27 cellular contexts compared by ENCODE assay signal in the genomic region with DNA sequence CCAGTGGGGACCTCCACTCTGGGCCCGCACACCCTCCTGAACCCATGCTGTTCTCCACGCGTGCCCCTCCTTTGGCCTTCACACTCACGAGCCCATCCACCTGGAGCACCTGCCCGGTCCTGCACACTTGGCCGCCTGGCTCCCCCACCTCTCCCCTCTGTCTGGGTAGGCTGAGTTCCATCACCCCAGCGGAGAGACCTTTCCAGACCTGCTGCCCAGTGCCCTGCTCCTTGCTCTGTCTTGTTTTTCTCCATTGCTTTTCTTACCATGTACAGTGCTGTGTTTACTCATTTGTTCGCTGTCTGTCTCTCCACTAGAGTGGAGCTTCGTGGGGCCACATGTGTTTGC.
DNase-seq lines count a peak whose midpoint lies in the region; ATAC-seq, FAIRE-seq and TF ChIP-seq lines count a peak whose summit lies in the region.
"Had no signal": no experiment of that assay in that cellular context is flagged by ENCODE, and none has a peak within 500 bp of the region (broad histone marks: within the 10 kb centered on the region; RNA-seq: fewer than 3 reads in every experiment).

No MANE protein-coding gene starts in this region.

- H3K9ac ChIP-seq in H9 (ENCODE audit: extremely low read depth, insufficient read length, low read length) (no peak overlapping the region), kidney (ENCODE audit: low read length in 2 of 2) (no peak overlapping the region)

- no peaks in the 10 kb centered on the region for H3K79me1 ChIP-seq in H9 (ENCODE audit: insufficient read depth, low read depth, low read length, poor library complexity, severe bottlenecking)

- H2BK120ac ChIP-seq in H9 (ENCODE audit: low read depth, low read length, poor library complexity, severe bottlenecking) = no peak overlapping the region

- POLR2A ChIA-PET in GM10248 (lab: Yijun Ruan, JAX) = no interaction called here

- no peak for FAIRE-seq in kidney (lab: Jason Lieb, UNC)
- FAIRE-seq: G401.6 had no signal

- H3K27me3 ChIP-seq in H9 (ENCODE audit: insufficient read depth, low read length) (no peaks in the 10 kb centered on the region), RWPE2 (ENCODE audit: insufficient read depth, poor library complexity, severe bottlenecking) (no peaks in the 10 kb centered on the region), spleen (replicated peaks in 1 of 7) (peaks cover 0 to 10% (median 0%) of the 10 kb centered on the region in 7 donors)
- H3K27me3 ChIP-seq: breast epithelium, right lobe of liver, tibial nerve had no signal

- no peak overlapping the region for H4K5ac ChIP-seq in H9 (ENCODE audit: insufficient read length, low read depth, low read length)

- H3K56ac ChIP-seq in H9 (ENCODE audit: insufficient read length, low read depth, low read length) = no peak overlapping the region

- TF ChIP-seq POLR2A in spleen (IDR thresholded peaks at IDR 0.05) = no peak

- H3K18ac ChIP-seq in H9 (ENCODE audit: insufficient read length, low read depth, low read length) = no peak overlapping the region

- H4K8ac ChIP-seq in H9 (replicated peaks; ENCODE audit: insufficient read length, low read depth, low read length) = no peak overlapping the region

- peaks cover 4 to 7% of the 10 kb centered on the region in 2 experiments; a peak in 3 of 4 replicates for H3K4me1 Mint-ChIP-seq in H9
- H3K4me1 Mint-ChIP-seq: memory B cell had no signal

- H3K9me3 ChIP-seq in H9 (ENCODE audit: control insufficient read depth, low read depth, low read length) (no peaks in the 10 kb centered on the region), RWPE2 (ENCODE audit: severe bottlenecking) (no peaks in the 10 kb centered on the region), kidney (ENCODE audit: control insufficient read depth in 1 of 2, low read length in 2 of 2) (no peaks in the 10 kb centered on the region), spleen (peaks cover 0 to 11% (median 3%) of the 10 kb centered on the region in 8 donors)
- H3K9me3 ChIP-seq: Caco-2, right lobe of liver had no signal

- H2BK15ac ChIP-seq in H9 (ENCODE audit: low read depth, low read length) = no peak overlapping the region

- H3K4me1 ChIP-seq in H9 (ENCODE audit: insufficient read depth, low read length) = no peaks in the 10 kb centered on the region
- H3K4me1 ChIP-seq in RWPE2 (ENCODE audit: insufficient read depth, poor library complexity, severe bottlenecking) = no peaks in the 10 kb centered on the region
- H3K4me1 ChIP-seq in kidney (ENCODE audit: control insufficient read depth in 1 of 2, insufficient read depth in 1 of 2, low read depth in 1 of 2, low read length in 2 of 2) = no peaks in the 10 kb centered on the region
- H3K4me1 ChIP-seq in spleen = no peaks in the 10 kb centered on the region
- H3K4me1 ChIP-seq: breast epithelium, Caco-2, right lobe of liver, tibial nerve had no signal

- H3K4me3 Mint-ChIP-seq in H9 = no peak overlapping the region
- H3K4me3 Mint-ChIP-seq: memory B cell; T-helper 1 cell treated with Interleukin-12 subunit alpha and Interleukin-12 subunit beta and Interleukin-4 antibody, amounts not matched to agents 30 μg/mL and 1 μg/mL, for 36 hours had no signal

- whole genome bisulfite sequencing in H9 (ENCODE audit: extremely low coverage, insufficient read length, low lambda C conversion rate) = no CpG with 5 or more reads among the region's 9 CpGs
- WGBS in spleen, 5 donors = 77 to 85% (median 79%) methylated on average over 9 of the region's 9 CpGs

- H2BK12ac ChIP-seq in H9 (ENCODE audit: insufficient read length, low read depth, low read length) = no peak overlapping the region

- peak; percentile 12 for DNase-seq in H9
- DNase-seq in RWPE2 (ENCODE audit: low spot score) = peak; percentile 15
- peak; percentile 39 for DNase-seq in kidney
- DNase-seq in spleen = peak; percentile 10
- no peak for DNase-seq in GM10248 (ENCODE audit: extremely low spot score)
- no peak for DNase-seq in DMS 273 treated with DMSO at 0.1 percent for 48 hours (lab: John Stamatoyannopoulos, UW)
- no peak for DNase-seq in AG08396 (ENCODE audit: low spot score)
- DNase-seq: activated CD4-positive, alpha-beta T cell treated with anti-CD3 and anti-CD28 coated beads, Interleukin-2, amount 50 U/mL, for 48 hours; DMS79; effector CD8-positive, alpha-beta T cell; hypothalamus; left colon; NCI-H1048; NCI-H1694; NCI-H446 treated with DMSO at 0.1 percent for 48 hours; stimulated activated CD4-positive, alpha-beta T cell treated with anti-CD3 and anti-CD28 coated beads, Interleukin-4, amount 100 ng/mL, for 1 hour had no signal

- no peak for TF ChIP-seq CTCF in H9 (conservative IDR thresholded peaks at IDR 0.05)
- TF ChIP-seq CTCF in RWPE2 (IDR thresholded peaks at IDR 0.05; ENCODE audit: poor library complexity, severe bottlenecking) = no peak
- TF ChIP-seq CTCF in kidney (IDR thresholded peaks at IDR 0.05; ENCODE audit: borderline replicate concordance, extremely low read depth, insufficient read depth) = no peak
- no peak for TF ChIP-seq CTCF in spleen (IDR thresholded peaks at IDR 0.05 in 8 of 11, conservative IDR thresholded peaks at IDR 0.05 in 3 of 11)
- TF ChIP-seq CTCF in GM10248 (IDR thresholded peaks at IDR 0.05; ENCODE audit: control extremely low read depth, extremely low read depth, low read depth, missing control alignments) = no peak

- H3K23me2 ChIP-seq in H9 (ENCODE audit: insufficient read length, low read depth, low read length, poor library complexity, severe bottlenecking) = no peaks in the 10 kb centered on the region

- 0 out of 7 replicates have a peak overlapping the region, but pooled peaks of 1 of the 3 experiments have one; percentile 60 for H3K27ac Mint-ChIP-seq in H9
- H3K27ac Mint-ChIP-seq: activated T-helper 2 cell treated with anti-CD3 and anti-CD28 coated beads, Interferon-gamma antibody, Interleukin-2, Interleukin-4, amounts not matched to agents 10 μg/mL and 5 μg/mL and 100 μg/mL, durations not matched to agents 14 hours and 24 hours and 36 hours; memory B cell; T-helper 1 cell treated with Interleukin-12 subunit alpha and Interleukin-12 subunit beta and Interleukin-4 antibody, amounts not matched to agents 30 μg/mL and 1 μg/mL, for 36 hours had no signal

- H3K27me3 Mint-ChIP-seq in H9 (ENCODE audit: low read depth) = no peaks in the 10 kb centered on the region; the same call in none of the 2 replicates

- no peak overlapping the region for H2BK5ac ChIP-seq in H9 (ENCODE audit: insufficient read length, low read length)

- H3K9me3 Mint-ChIP-seq in H9 = peaks cover 25 to 28% of the 10 kb centered on the region in 2 experiments
- H3K9me3 Mint-ChIP-seq: activated T-helper 2 cell treated with anti-CD3 and anti-CD28 coated beads, Interferon-gamma antibody, Interleukin-2, Interleukin-4, amounts not matched to agents 10 μg/mL and 5 μg/mL and 100 μg/mL, durations not matched to agents 14 hours and 24 hours and 36 hours; T-helper 1 cell treated with Interleukin-12 subunit alpha and Interleukin-12 subunit beta and Interleukin-4 antibody, amounts not matched to agents 30 μg/mL and 1 μg/mL, for 36 hours had no signal

- H3K27ac ChIP-seq in H9 (ENCODE audit: insufficient read length, low read depth, low read length) (no peak overlapping the region), RWPE2 (ENCODE audit: poor library complexity, severe bottlenecking) (no peak overlapping the region), kidney (ENCODE audit: low read depth in 2 of 2, low read length in 2 of 2) (no peak overlapping the region), spleen (no peak overlapping the region)
- H3K27ac ChIP-seq: breast epithelium, C4-2B, right lobe of liver, tibial nerve had no signal

- no peak overlapping the region for H2BK20ac ChIP-seq in H9 (ENCODE audit: low read depth, low read length, poor library complexity, severe bottlenecking)

- H3K23ac ChIP-seq in H9 (ENCODE audit: insufficient read length, low read depth, low read length) = no peak overlapping the region

- H3K4me3 ChIP-seq in RWPE2 (ENCODE audit: severe bottlenecking) (no peak overlapping the region), kidney (ENCODE audit: low read length in 2 of 2) (no peak overlapping the region), spleen (no peak overlapping the region)
- H3K4me3 ChIP-seq: breast epithelium, right lobe of liver, tibial nerve had no signal

- intact Hi-C loops in kidney (cut with DNase I) = no loop called here
- intact Hi-C loops in spleen (cut with DNase I; ENCODE audit: low total_unique reads) = no loop called here

- no peak overlapping the region for H2AK5ac ChIP-seq in H9 (ENCODE audit: insufficient read length, low read length)

- CTCF ChIA-PET in GM10248 (lab: Yijun Ruan, JAX) = interaction anchor here (1.4 kb wide), 1 partner anchor 11 kb away, joined by 3 read pairs; no protein-coding TSS in a partner anchor

- H3K4me2 ChIP-seq in H9 (ENCODE audit: insufficient read depth, insufficient read length, low read length) = no peak overlapping the region

- no peak overlapping the region for H3K4ac ChIP-seq in H9 (ENCODE audit: low read depth, low read length)

- H3K36me3 Mint-ChIP-seq in H9 (ENCODE audit: insufficient read depth in 1 of 3, low read depth in 3 of 3) = peaks cover 18 to 22% (median 21%) of the 10 kb centered on the region in 3 experiments

- H3T11ph ChIP-seq in H9 (ENCODE audit: low read length) = no peak overlapping the region

- no peak overlapping the region for H4K91ac ChIP-seq in H9 (ENCODE audit: insufficient read length, low read depth, low read length)

- H4K20me1 ChIP-seq in H9 (ENCODE audit: control insufficient read depth, insufficient read depth, insufficient read length) = no peaks in the 10 kb centered on the region

- no peak overlapping the region for H2AFZ ChIP-seq in H9 (ENCODE audit: low read length)

- no peak for ATAC-seq in RWPE2 (ENCODE audit: low read depth)
- ATAC-seq: activated naive CD4-positive, alpha-beta T cell treated with anti-CD3 and anti-CD28 coated beads, Interleukin-2, amount 50 U/mL, for 72 hours; left colon; SK-N-SH treated with all-trans-retinoic acid at 6 μM for 48 hours had no signal

- H3K36me3 ChIP-seq in RWPE2 (ENCODE audit: low read depth) (no peaks in the 10 kb centered on the region), kidney (ENCODE audit: control insufficient read depth in 1 of 2, insufficient read depth in 2 of 2, low read length in 2 of 2) (no peaks in the 10 kb centered on the region), spleen (no peaks in the 10 kb centered on the region)
- H3K36me3 ChIP-seq: breast epithelium, right lobe of liver, tibial nerve had no signal

- H3K14ac ChIP-seq in H9 (ENCODE audit: insufficient read depth, low read length) = no peak overlapping the region

- no peaks in the 10 kb centered on the region for H3K79me2 ChIP-seq in H9 (ENCODE audit: insufficient read depth, low read length)

Comparison
In these comparisons a context has a peak if more than half of its experiments do, and no peak if none do; other contexts are left out.
1. DNase-seq: peak in H9 (single experiment), RWPE2 (single experiment), kidney (single experiment) and spleen (single experiment); none in GM10248 (single experiment), DMS 273 treated with DMSO at 0.1 percent for 48 hours (single experiment) and AG08396 (single experiment).